In the genomic region with DNA sequence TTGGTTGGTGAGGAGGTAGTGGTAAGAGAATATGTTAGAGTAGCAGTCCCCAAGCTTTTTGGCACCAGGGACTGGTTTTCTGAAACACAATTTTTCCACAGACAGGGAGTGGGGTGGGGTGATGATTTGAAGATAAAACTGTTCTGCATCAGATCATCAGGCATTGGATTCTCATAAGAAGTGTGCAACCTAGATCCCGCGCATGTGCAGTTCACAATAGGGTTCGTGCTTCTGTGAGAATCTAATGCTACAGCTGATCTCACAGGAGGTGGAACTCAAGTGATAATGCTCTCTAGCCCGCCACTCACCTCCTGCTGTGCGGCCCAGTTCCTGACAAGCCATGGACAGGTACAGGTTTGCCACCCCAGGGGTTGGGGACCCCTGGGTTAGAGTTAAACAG, we compare ENCODE assay signal across 7 cellular contexts.
"Had no signal": no experiment of that assay in that cellular context is flagged by ENCODE, and none has a peak within 500 bp of the region (broad histone marks: within the 10 kb centered on the region; RNA-seq: fewer than 3 reads in every experiment).

No MANE protein-coding gene starts in this region.

- H3K4me1 Mint-ChIP-seq: IgD-negative memory B cell had no signal

- H3K27ac ChIP-seq: HL-60 had no signal

- H3K4me3 Mint-ChIP-seq: IgD-negative memory B cell had no signal

- H3K36me3 Mint-ChIP-seq: IgD-negative memory B cell had no signal

- H3K27ac Mint-ChIP-seq: IgD-negative memory B cell had no signal

- ATAC-seq: HepG2 had no signal

- H3K27me3 Mint-ChIP-seq: IgD-negative memory B cell had no signal

- DNase-seq: IMR-90, KBM-7, KG1 had no signal

- FAIRE-seq: HepG2, HTR-8/SVneo had no signal
